8 cellular contexts compared by ENCODE assay signal in the genomic region with DNA sequence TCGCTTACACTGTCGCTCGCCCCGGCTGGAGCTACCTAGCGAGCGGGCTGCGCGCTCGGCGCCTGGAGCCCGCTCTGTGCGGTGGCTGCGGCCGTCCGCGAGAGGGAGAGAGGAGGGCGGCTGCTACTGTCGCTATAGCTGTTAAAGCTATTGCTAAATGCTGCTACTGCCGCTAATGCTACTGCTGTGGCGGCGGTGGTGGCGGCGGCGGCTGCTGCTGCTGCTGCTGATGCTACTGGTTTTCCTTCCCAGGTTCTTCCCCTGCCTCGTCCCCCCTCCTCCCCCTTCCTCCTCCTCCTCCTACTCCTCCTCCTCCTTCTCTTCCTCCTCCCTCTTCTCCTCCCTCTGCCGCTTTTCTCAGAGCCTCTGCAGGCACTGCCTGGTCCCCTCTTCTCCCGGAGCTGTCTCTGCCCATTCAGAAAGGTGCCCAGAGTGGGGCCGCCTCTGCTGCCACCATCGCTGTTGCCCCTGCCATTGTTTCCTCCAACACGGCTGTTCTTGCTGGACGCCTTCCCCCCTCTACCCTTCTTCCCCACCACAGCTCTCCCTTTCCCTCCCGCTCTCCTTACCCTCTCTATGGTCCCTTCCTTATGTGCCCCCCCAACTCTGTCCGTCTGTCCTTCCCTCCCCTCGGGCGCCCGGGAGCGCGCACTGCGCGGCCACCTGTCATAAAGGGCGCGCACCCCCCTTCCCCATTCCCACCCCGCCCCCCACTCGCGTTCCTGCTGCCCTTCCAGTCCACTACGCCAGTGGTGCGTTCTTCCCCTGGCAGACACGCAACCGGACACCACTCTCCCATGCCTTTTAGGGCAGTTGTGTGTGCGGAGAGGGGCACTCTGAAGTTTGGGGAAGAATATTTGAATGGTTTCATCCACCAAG. TPM values are rescaled to one million over a fixed set of nuclear protein-coding genes. Genes with fewer than 3 reads are reported as not detected.
DNase-seq lines count a peak whose midpoint lies in the region; ATAC-seq and TF ChIP-seq lines count a peak whose summit lies in the region.

NEXMIF (minus strand) TSS at position 243 of the 879 bp plus-strand sequence.

- no TSS peak for BruUV-seq in Caco-2 (replicated peaks; lab: Mats Ljungman, UMichigan)

- peak within 1 kb of the TSS; percentile 77 for H3K9ac ChIP-seq in endocrine pancreas (ENCODE audit: control insufficient read depth, insufficient read depth, low read length)

- POLR2A ChIA-PET in Caco-2 (lab: Charles Lee): interaction anchor here (0.6 kb wide), 1 partner anchor 312 kb away, joined by 3 read pairs; no protein-coding TSS in a partner anchor

- H3K9me3 Mint-ChIP-seq in Caco-2 (ENCODE audit: unreplicated experiment): no peaks in the 10 kb centered on the region
- H3K9me3 Mint-ChIP-seq in T-helper 2 cell treated with Interferon-gamma antibody and Interleukin-4, amounts not matched to agents 5 μg/mL and 100 μg/mL, for 36 hours: no peaks in the 10 kb centered on the region
- peaks cover 0 to 12% (median 2%) of the 10 kb centered on the region in 7 donors for H3K9me3 Mint-ChIP-seq in naive B cell
- no peaks in the 10 kb centered on the region for H3K9me3 Mint-ChIP-seq in type B pancreatic cell

- H3K27me3 Mint-ChIP-seq in Caco-2 (ENCODE audit: insufficient read depth, unreplicated experiment) (peaks cover 6% of the 10 kb centered on the region), naive B cell (peaks cover 13 to 35% (median 34%) of the 10 kb centered on the region in 3 donors), type B pancreatic cell (peaks cover 43% of the 10 kb centered on the region)
- H3K27me3 Mint-ChIP-seq in T-helper 2 cell treated with Interferon-gamma antibody and Interleukin-4, amounts not matched to agents 5 μg/mL and 100 μg/mL, for 36 hours (ENCODE audit: low read depth): peaks cover 14% of the 10 kb centered on the region

- H3K36me3 Mint-ChIP-seq in Caco-2 (ENCODE audit: insufficient read depth, unreplicated experiment) (no peaks in the 10 kb centered on the region), naive B cell (no peaks in the 10 kb centered on the region), type B pancreatic cell (no peaks in the 10 kb centered on the region)
- no peaks in the 10 kb centered on the region for H3K36me3 Mint-ChIP-seq in T-helper 2 cell treated with Interferon-gamma antibody and Interleukin-4, amounts not matched to agents 5 μg/mL and 100 μg/mL, for 36 hours (ENCODE audit: low read depth)

- H3K27ac Mint-ChIP-seq in Caco-2 (ENCODE audit: unreplicated experiment) (no peak within 1 kb of the TSS), naive B cell (peak within 1 kb of the TSS in 5 of 6 donors; percentile 35 to 87 (median 66)), type B pancreatic cell (no peak within 1 kb of the TSS)
- peak within 1 kb of the TSS; percentile 82 for H3K27ac Mint-ChIP-seq in T-helper 2 cell treated with Interferon-gamma antibody and Interleukin-4, amounts not matched to agents 5 μg/mL and 100 μg/mL, for 36 hours

- H3K9me3 ChIP-seq in Caco-2 (no peaks in the 10 kb centered on the region), endocrine pancreas (ENCODE audit: control insufficient read depth, low read length) (no peaks in the 10 kb centered on the region)

- DNase-seq in Caco-2: peak in 1 of 2 experiments; percentile 57
- peak; percentile 5 for DNase-seq in T-helper 2 cell treated with Interferon-gamma antibody and Interleukin-4, amounts not matched to agents 5 μg/mL and 100 μg/mL, for 36 hours (ENCODE audit: low spot score)
- DNase-seq in naive B cell: no peak
- DNase-seq in type B pancreatic cell (ENCODE audit: extremely low spot score, unreplicated experiment): no peak
- DNase-seq in GF-D8 (lab: John Stamatoyannopoulos, UW): no peak

- H3K4me1 Mint-ChIP-seq in Caco-2 (ENCODE audit: low read depth, unreplicated experiment) (no peaks in the 10 kb centered on the region), naive B cell (peaks cover 5 to 12% (median 7%) of the 10 kb centered on the region in 3 donors), type B pancreatic cell (ENCODE audit: unreplicated experiment) (no peaks in the 10 kb centered on the region)
- no peaks in the 10 kb centered on the region for H3K4me1 Mint-ChIP-seq in T-helper 2 cell treated with Interferon-gamma antibody and Interleukin-4, amounts not matched to agents 5 μg/mL and 100 μg/mL, for 36 hours (ENCODE audit: low read depth)

- CTCF ChIA-PET in Caco-2 (lab: Charles Lee): interaction anchor here (1.3 kb wide), 1 partner anchor 230 kb away, joined by 4 read pairs; no protein-coding TSS in a partner anchor

- intact Hi-C loops in Caco-2 (cut with micrococcal nuclease; ENCODE audit: unreplicated experiment): loop anchor here (10.0 kb wide), 1 partner anchor 679 kb away; no protein-coding TSS in a partner anchor

- TF ChIP-seq CTCF in Caco-2 (IDR thresholded peaks at IDR 0.05; ENCODE audit: insufficient read depth in 1 of 2, low read depth in 1 of 2, low read length in 1 of 2, severe bottlenecking in 1 of 2, unreplicated experiment in 1 of 2): peak in 1 of 2 experiments; percentile 31
- TF ChIP-seq CTCF in type B pancreatic cell (conservative IDR thresholded peaks at IDR 0.05): peak; percentile 58

- ATAC-seq in GM19328 (IDR thresholded peaks at IDR 0.05; ENCODE audit: unreplicated experiment) (peak; percentile 63), HG03439 (IDR thresholded peaks at IDR 0.05; ENCODE audit: unreplicated experiment) (peak; percentile 63), naive B cell (ENCODE audit: low read depth in 2 of 2) (peak; percentile 63 to 69)

- H3K4me3 Mint-ChIP-seq in Caco-2 (ENCODE audit: unreplicated experiment) (peak within 1 kb of the TSS; percentile 72), naive B cell (peak within 1 kb of the TSS; percentile 54 to 92 (median 81)), type B pancreatic cell (peak within 1 kb of the TSS; percentile 92)
- peak within 1 kb of the TSS; percentile 88 for H3K4me3 Mint-ChIP-seq in T-helper 2 cell treated with Interferon-gamma antibody and Interleukin-4, amounts not matched to agents 5 μg/mL and 100 μg/mL, for 36 hours

- H3K27me3 ChIP-seq in Caco-2 (replicated peaks; ENCODE audit: control insufficient read depth, insufficient read depth, low read length): no peaks in the 10 kb centered on the region
- no peaks in the 10 kb centered on the region for H3K27me3 ChIP-seq in endocrine pancreas (ENCODE audit: control insufficient read depth, insufficient read depth, low read length)

- no peaks in the 10 kb centered on the region for H3K36me3 ChIP-seq in Caco-2 (ENCODE audit: control insufficient read depth, insufficient read depth, low read length)
- no peaks in the 10 kb centered on the region for H3K36me3 ChIP-seq in endocrine pancreas (ENCODE audit: control insufficient read depth, insufficient read depth, low read length)

- H3K4me1 ChIP-seq in Caco-2 (no peaks in the 10 kb centered on the region), endocrine pancreas (ENCODE audit: control insufficient read depth, insufficient read depth, low read length) (no peaks in the 10 kb centered on the region)

- H3K4me3 ChIP-seq in Caco-2 (ENCODE audit: low read depth, low read length): peak within 1 kb of the TSS; percentile 38
- no peak within 1 kb of the TSS for H3K4me3 ChIP-seq in endocrine pancreas (ENCODE audit: control insufficient read depth, insufficient read depth, low read length)

RNA-seq across cellular contexts. Expression of gene NEXMIF, which starts in this region (rescaled TPM):
- not detected in 2 replicates for total RNA-seq in Caco-2 (2022)
- under 1 TPM in 2 of 6 donors, not detected in 4; 0.03 to 0.37 TPM for polyA plus RNA-seq in naive B cell (ENCODE audit: low read depth in 6 of 6)
- total RNA-seq in type B pancreatic cell (ENCODE audit: low replicate concordance): 1.1 and 1.9 TPM in 2 replicates

Comparison
In these comparisons a context has a peak if more than half of its experiments do, and no peak if none do; other contexts are left out.
1. Peak in ATAC-seq in naive B cell; RNA of the gene not detected or under 1 TPM.
2. H3K27ac Mint-ChIP-seq: peak in T-helper 2 cell treated with Interferon-gamma antibody and Interleukin-4, amounts not matched to agents 5 μg/mL and 100 μg/mL, for 36 hours (single experiment) and naive B cell (5 of 6); none in Caco-2 (single experiment) and type B pancreatic cell (single experiment).
3. Peak in every context shown above with its lines, with median percentiles within 50 percentile points of each other: H3K4me3 Mint-ChIP-seq and ATAC-seq.